In the genomic region with DNA sequence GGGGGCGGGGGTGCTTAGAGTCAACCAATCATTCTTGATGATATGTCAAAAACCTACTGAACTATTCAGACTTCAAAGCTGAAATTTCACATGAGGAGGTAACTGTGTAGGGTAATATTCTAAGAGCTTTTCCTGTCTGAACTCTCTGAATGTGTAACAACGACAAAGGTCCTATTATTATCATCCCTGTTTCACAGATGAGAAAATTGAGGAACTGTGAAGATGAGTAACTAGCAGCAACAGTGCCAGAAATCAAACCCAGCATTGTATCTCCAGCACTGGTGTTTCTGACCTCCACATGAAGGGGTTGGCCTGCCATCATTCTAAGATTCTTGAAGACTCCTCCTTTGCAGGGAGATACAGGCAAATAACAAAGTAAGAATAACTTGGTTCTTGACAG, we compare ENCODE assay signal across 1 cellular context.
TF ChIP-seq lines count a peak whose summit lies in the region.

No MANE protein-coding gene starts in this region.

TF ChIP-seq in GM12878, 131 proteins besides CTCF, POLR2A, EP300 and RAD21 (continued from another document):
- TF ChIP-seq NFIC (IDR thresholded peaks at IDR 0.05; ENCODE audit: low read depth, low read length) (peak; percentile 53; the same call in 1 of the 2 replicates), DPF2 (IDR thresholded peaks at IDR 0.05) (0 out of 2 replicates have a peak, but pooled peaks have one; percentile 33), MEF2A (IDR thresholded peaks at IDR 0.05; ENCODE audit: insufficient read depth, low read depth, low read length) (0 out of 2 replicates have a peak, but pooled peaks have one; percentile 5), SP1 (IDR thresholded peaks at IDR 0.05; ENCODE audit: low read depth, low read length) (no peak)
